In the genomic region with DNA sequence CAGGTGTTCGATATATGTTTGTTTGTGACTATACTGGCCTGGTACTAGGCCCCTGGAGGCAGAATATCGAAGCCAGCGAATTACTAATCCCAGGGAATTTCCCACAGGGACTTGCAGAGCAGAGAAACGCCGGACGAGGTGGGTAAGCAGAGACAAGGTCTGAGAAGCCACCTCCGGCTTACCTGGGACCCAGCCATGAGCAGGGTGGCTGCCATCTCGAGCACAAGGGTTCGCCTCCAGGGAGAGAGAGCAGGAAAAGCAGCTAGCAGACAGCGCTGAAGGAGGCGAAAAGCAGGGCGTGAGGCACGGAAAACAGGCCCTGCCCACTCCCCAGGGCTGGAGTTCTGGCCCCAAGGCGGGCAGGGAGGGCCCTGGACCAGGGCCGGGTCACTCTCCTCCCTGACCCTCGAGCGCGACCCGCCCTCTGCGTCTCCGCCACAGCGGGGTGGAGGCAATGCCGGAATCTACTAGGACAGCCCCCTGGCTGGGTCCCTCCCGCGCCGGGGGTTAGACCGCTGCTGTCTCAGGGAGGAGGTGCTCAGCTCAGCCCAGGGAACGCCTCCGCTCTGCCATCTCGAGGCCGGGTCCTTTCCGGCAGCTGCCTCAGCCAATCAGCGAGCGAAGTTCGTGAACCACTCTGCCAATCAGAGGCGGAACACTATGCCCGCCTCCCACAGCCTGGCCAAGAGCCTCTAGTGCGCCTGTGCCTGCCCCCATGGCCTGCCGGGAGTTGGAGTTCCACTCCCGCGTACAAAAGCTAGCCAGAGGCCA, we compare ENCODE assay signal across 1 cellular context.
A peak's percentile ranks its signal among the peaks of the same experiment; 100 is the strongest.
TF ChIP-seq lines count a peak whose summit lies in the region.

No MANE protein-coding gene starts in this region.

TF ChIP-seq in HepG2, 621 proteins besides CTCF, POLR2A, EP300 and RAD21 (continued from another document and continues in another):
- TF ChIP-seq, protein P1, sequence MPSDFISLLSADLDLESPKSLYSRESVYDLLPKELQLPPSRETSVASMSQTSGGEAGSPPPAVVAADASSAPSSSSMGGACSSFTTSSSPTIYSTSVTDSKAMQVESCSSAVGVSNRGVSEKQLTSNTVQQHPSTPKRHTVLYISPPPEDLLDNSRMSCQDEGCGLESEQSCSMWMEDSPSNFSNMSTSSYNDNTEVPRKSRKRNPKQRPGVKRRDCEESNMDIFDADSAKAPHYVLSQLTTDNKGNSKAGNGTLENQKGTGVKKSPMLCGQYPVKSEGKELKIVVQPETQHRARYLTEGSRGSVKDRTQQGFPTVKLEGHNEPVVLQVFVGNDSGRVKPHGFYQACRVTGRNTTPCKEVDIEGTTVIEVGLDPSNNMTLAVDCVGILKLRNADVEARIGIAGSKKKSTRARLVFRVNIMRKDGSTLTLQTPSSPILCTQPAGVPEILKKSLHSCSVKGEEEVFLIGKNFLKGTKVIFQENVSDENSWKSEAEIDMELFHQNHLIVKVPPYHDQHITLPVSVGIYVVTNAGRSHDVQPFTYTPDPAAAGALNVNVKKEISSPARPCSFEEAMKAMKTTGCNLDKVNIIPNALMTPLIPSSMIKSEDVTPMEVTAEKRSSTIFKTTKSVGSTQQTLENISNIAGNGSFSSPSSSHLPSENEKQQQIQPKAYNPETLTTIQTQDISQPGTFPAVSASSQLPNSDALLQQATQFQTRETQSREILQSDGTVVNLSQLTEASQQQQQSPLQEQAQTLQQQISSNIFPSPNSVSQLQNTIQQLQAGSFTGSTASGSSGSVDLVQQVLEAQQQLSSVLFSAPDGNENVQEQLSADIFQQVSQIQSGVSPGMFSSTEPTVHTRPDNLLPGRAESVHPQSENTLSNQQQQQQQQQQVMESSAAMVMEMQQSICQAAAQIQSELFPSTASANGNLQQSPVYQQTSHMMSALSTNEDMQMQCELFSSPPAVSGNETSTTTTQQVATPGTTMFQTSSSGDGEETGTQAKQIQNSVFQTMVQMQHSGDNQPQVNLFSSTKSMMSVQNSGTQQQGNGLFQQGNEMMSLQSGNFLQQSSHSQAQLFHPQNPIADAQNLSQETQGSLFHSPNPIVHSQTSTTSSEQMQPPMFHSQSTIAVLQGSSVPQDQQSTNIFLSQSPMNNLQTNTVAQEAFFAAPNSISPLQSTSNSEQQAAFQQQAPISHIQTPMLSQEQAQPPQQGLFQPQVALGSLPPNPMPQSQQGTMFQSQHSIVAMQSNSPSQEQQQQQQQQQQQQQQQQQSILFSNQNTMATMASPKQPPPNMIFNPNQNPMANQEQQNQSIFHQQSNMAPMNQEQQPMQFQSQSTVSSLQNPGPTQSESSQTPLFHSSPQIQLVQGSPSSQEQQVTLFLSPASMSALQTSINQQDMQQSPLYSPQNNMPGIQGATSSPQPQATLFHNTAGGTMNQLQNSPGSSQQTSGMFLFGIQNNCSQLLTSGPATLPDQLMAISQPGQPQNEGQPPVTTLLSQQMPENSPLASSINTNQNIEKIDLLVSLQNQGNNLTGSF (CRISPR knock-in tag; IDR thresholded peaks at IDR 0.05), result no peak
- no peak for TF ChIP-seq ZMYM2 (CRISPR knock-in tag; IDR thresholded peaks at IDR 0.05)
- TF ChIP-seq SP5 (CRISPR knock-in tag; IDR thresholded peaks at IDR 0.05; ENCODE audit: borderline replicate concordance, low read depth), result no peak; the same call in 1 of the 2 replicates
- TF ChIP-seq ZFP90 (CRISPR knock-in tag; IDR thresholded peaks at IDR 0.05; ENCODE audit: borderline replicate concordance), result no peak; the same call in 1 of the 2 replicates
- no peak for TF ChIP-seq MYNN (CRISPR knock-in tag; IDR thresholded peaks at IDR 0.05; ENCODE audit: low read depth)
- TF ChIP-seq, protein P2, sequence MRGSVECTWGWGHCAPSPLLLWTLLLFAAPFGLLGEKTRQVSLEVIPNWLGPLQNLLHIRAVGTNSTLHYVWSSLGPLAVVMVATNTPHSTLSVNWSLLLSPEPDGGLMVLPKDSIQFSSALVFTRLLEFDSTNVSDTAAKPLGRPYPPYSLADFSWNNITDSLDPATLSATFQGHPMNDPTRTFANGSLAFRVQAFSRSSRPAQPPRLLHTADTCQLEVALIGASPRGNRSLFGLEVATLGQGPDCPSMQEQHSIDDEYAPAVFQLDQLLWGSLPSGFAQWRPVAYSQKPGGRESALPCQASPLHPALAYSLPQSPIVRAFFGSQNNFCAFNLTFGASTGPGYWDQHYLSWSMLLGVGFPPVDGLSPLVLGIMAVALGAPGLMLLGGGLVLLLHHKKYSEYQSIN (CRISPR knock-in tag; IDR thresholded peaks at IDR 0.05; ENCODE audit: borderline replicate concordance), result no peak
- TF ChIP-seq PHF8 (CRISPR knock-in tag; IDR thresholded peaks at IDR 0.05), result peak; percentile 86
- TF ChIP-seq NKX3-1 (CRISPR knock-in tag; IDR thresholded peaks at IDR 0.05), result 0 out of 2 replicates have a peak, but pooled peaks have one; percentile 44
- no peak for TF ChIP-seq KDM6A (CRISPR knock-in tag; IDR thresholded peaks at IDR 0.05; ENCODE audit: low read depth)
- no peak for TF ChIP-seq ZNF468 (CRISPR knock-in tag; IDR thresholded peaks at IDR 0.05)
- no peak for TF ChIP-seq ZBTB38 (CRISPR knock-in tag; IDR thresholded peaks at IDR 0.05)
- TF ChIP-seq ZNF891 (CRISPR knock-in tag; IDR thresholded peaks at IDR 0.05), result no peak
- TF ChIP-seq, protein P3, sequence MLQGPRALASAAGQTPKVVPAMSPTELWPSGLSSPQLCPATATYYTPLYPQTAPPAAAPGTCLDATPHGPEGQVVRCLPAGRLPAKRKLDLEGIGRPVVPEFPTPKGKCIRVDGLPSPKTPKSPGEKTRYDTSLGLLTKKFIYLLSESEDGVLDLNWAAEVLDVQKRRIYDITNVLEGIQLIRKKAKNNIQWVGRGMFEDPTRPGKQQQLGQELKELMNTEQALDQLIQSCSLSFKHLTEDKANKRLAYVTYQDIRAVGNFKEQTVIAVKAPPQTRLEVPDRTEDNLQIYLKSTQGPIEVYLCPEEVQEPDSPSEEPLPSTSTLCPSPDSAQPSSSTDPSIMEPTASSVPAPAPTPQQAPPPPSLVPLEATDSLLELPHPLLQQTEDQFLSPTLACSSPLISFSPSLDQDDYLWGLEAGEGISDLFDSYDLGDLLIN (CRISPR knock-in tag; IDR thresholded peaks at IDR 0.05; ENCODE audit: borderline replicate concordance), result peak; percentile 27; the same call in 1 of the 2 replicates
- no peak for TF ChIP-seq KAT2B (IDR thresholded peaks at IDR 0.05; ENCODE audit: borderline replicate concordance, low read depth, low read length)
- TF ChIP-seq, protein P4, sequence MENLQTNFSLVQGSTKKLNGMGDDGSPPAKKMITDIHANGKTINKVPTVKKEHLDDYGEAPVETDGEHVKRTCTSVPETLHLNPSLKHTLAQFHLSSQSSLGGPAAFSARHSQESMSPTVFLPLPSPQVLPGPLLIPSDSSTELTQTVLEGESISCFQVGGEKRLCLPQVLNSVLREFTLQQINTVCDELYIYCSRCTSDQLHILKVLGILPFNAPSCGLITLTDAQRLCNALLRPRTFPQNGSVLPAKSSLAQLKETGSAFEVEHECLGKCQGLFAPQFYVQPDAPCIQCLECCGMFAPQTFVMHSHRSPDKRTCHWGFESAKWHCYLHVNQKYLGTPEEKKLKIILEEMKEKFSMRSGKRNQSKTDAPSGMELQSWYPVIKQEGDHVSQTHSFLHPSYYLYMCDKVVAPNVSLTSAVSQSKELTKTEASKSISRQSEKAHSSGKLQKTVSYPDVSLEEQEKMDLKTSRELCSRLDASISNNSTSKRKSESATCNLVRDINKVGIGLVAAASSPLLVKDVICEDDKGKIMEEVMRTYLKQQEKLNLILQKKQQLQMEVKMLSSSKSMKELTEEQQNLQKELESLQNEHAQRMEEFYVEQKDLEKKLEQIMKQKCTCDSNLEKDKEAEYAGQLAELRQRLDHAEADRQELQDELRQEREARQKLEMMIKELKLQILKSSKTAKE (CRISPR knock-in tag; IDR thresholded peaks at IDR 0.05; ENCODE audit: borderline replicate concordance), result no peak
- TF ChIP-seq ZNF460 (CRISPR knock-in tag; IDR thresholded peaks at IDR 0.05; ENCODE audit: borderline replicate concordance), result no peak
- TF ChIP-seq, protein P5, sequence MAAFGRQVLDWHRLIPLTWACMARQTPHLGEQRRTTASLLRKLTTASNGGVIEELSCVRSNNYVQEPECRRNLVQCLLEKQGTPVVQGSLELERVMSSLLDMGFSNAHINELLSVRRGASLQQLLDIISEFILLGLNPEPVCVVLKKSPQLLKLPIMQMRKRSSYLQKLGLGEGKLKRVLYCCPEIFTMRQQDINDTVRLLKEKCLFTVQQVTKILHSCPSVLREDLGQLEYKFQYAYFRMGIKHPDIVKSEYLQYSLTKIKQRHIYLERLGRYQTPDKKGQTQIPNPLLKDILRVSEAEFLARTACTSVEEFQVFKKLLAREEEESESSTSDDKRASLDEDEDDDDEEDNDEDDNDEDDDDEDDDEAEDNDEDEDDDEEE (CRISPR knock-in tag; IDR thresholded peaks at IDR 0.05), result no peak
- no peak for TF ChIP-seq ZNF207 (IDR thresholded peaks at IDR 0.05; ENCODE audit: borderline replicate concordance)
- TF ChIP-seq, protein P6, sequence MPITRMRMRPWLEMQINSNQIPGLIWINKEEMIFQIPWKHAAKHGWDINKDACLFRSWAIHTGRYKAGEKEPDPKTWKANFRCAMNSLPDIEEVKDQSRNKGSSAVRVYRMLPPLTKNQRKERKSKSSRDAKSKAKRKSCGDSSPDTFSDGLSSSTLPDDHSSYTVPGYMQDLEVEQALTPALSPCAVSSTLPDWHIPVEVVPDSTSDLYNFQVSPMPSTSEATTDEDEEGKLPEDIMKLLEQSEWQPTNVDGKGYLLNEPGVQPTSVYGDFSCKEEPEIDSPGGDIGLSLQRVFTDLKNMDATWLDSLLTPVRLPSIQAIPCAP (CRISPR knock-in tag; IDR thresholded peaks at IDR 0.05; ENCODE audit: low read depth), result no peak
- TF ChIP-seq, protein P7, sequence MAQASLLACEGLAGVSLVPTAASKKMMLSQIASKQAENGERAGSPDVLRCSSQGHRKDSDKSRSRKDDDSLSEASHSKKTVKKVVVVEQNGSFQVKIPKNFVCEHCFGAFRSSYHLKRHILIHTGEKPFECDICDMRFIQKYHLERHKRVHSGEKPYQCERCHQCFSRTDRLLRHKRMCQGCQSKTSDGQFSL (CRISPR knock-in tag; IDR thresholded peaks at IDR 0.05), result no peak
- peak; percentile 44; the same call in 1 of the 2 replicates for TF ChIP-seq FOXM1 (CRISPR knock-in tag; IDR thresholded peaks at IDR 0.05)
- no peak for TF ChIP-seq SIX4 (CRISPR knock-in tag; IDR thresholded peaks at IDR 0.05)
- TF ChIP-seq ZNF230 (CRISPR knock-in tag; IDR thresholded peaks at IDR 0.05), result 0 out of 2 replicates have a peak, but pooled peaks have one; percentile 11
- TF ChIP-seq NR2F1 (CRISPR knock-in tag; IDR thresholded peaks at IDR 0.05), result peak; percentile 51 to 58; a peak in 3 of 4 replicates
- TF ChIP-seq SMARCE1 (IDR thresholded peaks at IDR 0.05; ENCODE audit: borderline replicate concordance), result no peak
- TF ChIP-seq TOE1 (CRISPR knock-in tag; IDR thresholded peaks at IDR 0.05), result no peak
- no peak for TF ChIP-seq ZNF629 (CRISPR knock-in tag; conservative IDR thresholded peaks at IDR 0.05)
- TF ChIP-seq, protein P8, sequence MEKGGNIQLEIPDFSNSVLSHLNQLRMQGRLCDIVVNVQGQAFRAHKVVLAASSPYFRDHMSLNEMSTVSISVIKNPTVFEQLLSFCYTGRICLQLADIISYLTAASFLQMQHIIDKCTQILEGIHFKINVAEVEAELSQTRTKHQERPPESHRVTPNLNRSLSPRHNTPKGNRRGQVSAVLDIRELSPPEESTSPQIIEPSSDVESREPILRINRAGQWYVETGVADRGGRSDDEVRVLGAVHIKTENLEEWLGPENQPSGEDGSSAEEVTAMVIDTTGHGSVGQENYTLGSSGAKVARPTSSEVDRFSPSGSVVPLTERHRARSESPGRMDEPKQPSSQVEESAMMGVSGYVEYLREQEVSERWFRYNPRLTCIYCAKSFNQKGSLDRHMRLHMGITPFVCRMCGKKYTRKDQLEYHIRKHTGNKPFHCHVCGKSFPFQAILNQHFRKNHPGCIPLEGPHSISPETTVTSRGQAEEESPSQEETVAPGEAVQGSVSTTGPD (CRISPR knock-in tag; IDR thresholded peaks at IDR 0.05), result no peak
- TF ChIP-seq ZNF510 (CRISPR knock-in tag; IDR thresholded peaks at IDR 0.05; ENCODE audit: low read depth), result no peak; the same call in 1 of the 2 replicates
- TF ChIP-seq RARA (CRISPR knock-in tag; IDR thresholded peaks at IDR 0.05), result no peak
- no peak for TF ChIP-seq ZNF432 (CRISPR knock-in tag; IDR thresholded peaks at IDR 0.05; ENCODE audit: borderline replicate concordance)
- TF ChIP-seq, protein P9, sequence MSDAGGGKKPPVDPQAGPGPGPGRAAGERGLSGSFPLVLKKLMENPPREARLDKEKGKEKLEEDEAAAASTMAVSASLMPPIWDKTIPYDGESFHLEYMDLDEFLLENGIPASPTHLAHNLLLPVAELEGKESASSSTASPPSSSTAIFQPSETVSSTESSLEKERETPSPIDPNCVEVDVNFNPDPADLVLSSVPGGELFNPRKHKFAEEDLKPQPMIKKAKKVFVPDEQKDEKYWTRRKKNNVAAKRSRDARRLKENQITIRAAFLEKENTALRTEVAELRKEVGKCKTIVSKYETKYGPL (CRISPR knock-in tag; IDR thresholded peaks at IDR 0.05), result no peak
- no peak for TF ChIP-seq STAG1 (CRISPR knock-in tag; IDR thresholded peaks at IDR 0.05)
- TF ChIP-seq HNF4A (CRISPR knock-in tag; IDR thresholded peaks at IDR 0.05), result peak; percentile 38; the same call in 1 of the 2 replicates
- TF ChIP-seq SP2 (CRISPR knock-in tag; IDR thresholded peaks at IDR 0.05), result peak; percentile 95
- TF ChIP-seq ZNF563 (CRISPR knock-in tag; IDR thresholded peaks at IDR 0.05), result peak; percentile 59; the same call in 1 of the 2 replicates
- no peak; the same call in 1 of the 2 replicates for TF ChIP-seq ZIK1 (CRISPR knock-in tag; IDR thresholded peaks at IDR 0.05; ENCODE audit: borderline replicate concordance, low read depth)
- no peak for TF ChIP-seq ZNF547 (CRISPR knock-in tag; IDR thresholded peaks at IDR 0.05)
- TF ChIP-seq, protein P10, sequence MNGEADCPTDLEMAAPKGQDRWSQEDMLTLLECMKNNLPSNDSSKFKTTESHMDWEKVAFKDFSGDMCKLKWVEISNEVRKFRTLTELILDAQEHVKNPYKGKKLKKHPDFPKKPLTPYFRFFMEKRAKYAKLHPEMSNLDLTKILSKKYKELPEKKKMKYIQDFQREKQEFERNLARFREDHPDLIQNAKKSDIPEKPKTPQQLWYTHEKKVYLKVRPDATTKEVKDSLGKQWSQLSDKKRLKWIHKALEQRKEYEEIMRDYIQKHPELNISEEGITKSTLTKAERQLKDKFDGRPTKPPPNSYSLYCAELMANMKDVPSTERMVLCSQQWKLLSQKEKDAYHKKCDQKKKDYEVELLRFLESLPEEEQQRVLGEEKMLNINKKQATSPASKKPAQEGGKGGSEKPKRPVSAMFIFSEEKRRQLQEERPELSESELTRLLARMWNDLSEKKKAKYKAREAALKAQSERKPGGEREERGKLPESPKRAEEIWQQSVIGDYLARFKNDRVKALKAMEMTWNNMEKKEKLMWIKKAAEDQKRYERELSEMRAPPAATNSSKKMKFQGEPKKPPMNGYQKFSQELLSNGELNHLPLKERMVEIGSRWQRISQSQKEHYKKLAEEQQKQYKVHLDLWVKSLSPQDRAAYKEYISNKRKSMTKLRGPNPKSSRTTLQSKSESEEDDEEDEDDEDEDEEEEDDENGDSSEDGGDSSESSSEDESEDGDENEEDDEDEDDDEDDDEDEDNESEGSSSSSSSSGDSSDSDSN (CRISPR knock-in tag; IDR thresholded peaks at IDR 0.05), result peak; percentile 80
- TF ChIP-seq ZNF790 (CRISPR knock-in tag; IDR thresholded peaks at IDR 0.05; ENCODE audit: borderline replicate concordance), result 0 out of 2 replicates have a peak, but pooled peaks have one; percentile 60
- no peak for TF ChIP-seq TOPORS (CRISPR knock-in tag; IDR thresholded peaks at IDR 0.05)
- TF ChIP-seq, protein P11, sequence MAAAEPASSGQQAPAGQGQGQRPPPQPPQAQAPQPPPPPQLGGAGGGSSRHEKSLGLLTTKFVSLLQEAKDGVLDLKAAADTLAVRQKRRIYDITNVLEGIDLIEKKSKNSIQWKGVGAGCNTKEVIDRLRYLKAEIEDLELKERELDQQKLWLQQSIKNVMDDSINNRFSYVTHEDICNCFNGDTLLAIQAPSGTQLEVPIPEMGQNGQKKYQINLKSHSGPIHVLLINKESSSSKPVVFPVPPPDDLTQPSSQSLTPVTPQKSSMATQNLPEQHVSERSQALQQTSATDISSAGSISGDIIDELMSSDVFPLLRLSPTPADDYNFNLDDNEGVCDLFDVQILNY (CRISPR knock-in tag; conservative IDR thresholded peaks at IDR 0.05), result no peak
- TF ChIP-seq MXI1 (IDR thresholded peaks at IDR 0.05; ENCODE audit: borderline replicate concordance, low read depth, low read length), result peak; percentile 88; the same call in 1 of the 3 replicates
